ENCODE assay signal across 16 cellular contexts in genomic region chr9:85702191-85702590, GRCh38.
"Had no signal": no experiment of that assay in that cellular context is flagged by ENCODE, and none has a peak within 500 bp of the region (broad histone marks: within the 10 kb centered on the region; RNA-seq: fewer than 3 reads in every experiment).

No MANE protein-coding gene starts in this region.

- FAIRE-seq: colon, keratinocyte had no signal

- ATAC-seq: body of pancreas; stimulated activated naive CD8-positive, alpha-beta T cell treated with anti-CD3 and anti-CD28 coated beads, Interleukin-15, Interleukin-2, amounts not matched to agents 100 U/mL and 50 U/mL, for 24 hours had no signal

- H3K4me3 ChIP-seq: body of pancreas, lung, tibial nerve, uterus had no signal

- H3K27me3 Mint-ChIP-seq: progenitor cell of endocrine pancreas had no signal

- H3K27ac ChIP-seq: body of pancreas, tibial nerve, uterus, WERI-Rb-1 had no signal

- H3K4me1 ChIP-seq: body of pancreas, uterus had no signal

- H3K27me3 ChIP-seq: body of pancreas, tibial nerve, uterus had no signal

- H3K36me3 ChIP-seq: tibial nerve, uterus, WERI-Rb-1 had no signal

- H3K4me3 Mint-ChIP-seq: mesothelial cell of epicardium, neural crest cell had no signal

- H3K27ac Mint-ChIP-seq: mesothelial cell of epicardium, progenitor cell of endocrine pancreas had no signal

- DNase-seq: activated CD4-positive, alpha-beta T cell treated with anti-CD3 and anti-CD28 coated beads for 1 hour; activated naive CD4-positive, alpha-beta T cell treated with Interleukin-2 at 50 U/mL for 16 hours; erythroblast; foreskin melanocyte; stimulated activated CD4-positive, alpha-beta T cell treated with anti-CD3 and anti-CD28 coated beads, Interleukin-2, amount 100 ng/mL, for 24 hours; stimulated activated naive CD8-positive, alpha-beta T cell treated with anti-CD3 and anti-CD28 coated beads, Interleukin-15, Interleukin-2, amounts not matched to agents 100 U/mL and 50 U/mL, for 24 hours; uterus; WERI-Rb-1 had no signal

- H3K9me3 ChIP-seq: body of pancreas, tibial nerve, uterus had no signal
